In genomic region chr2:9217838-9218770, GRCh38 we compare ENCODE assay signal across 15 cellular contexts. TPM values are rescaled to one million over a fixed set of nuclear protein-coding genes. Genes with fewer than 3 reads are reported as not detected.
A peak's percentile ranks its signal among the peaks of the same experiment; 100 is the strongest.
DNase-seq lines count a peak whose midpoint lies in the region; ATAC-seq and TF ChIP-seq lines count a peak whose summit lies in the region.
"Had no signal": no experiment of that assay in that cellular context is flagged by ENCODE, and none has a peak within 500 bp of the region (broad histone marks: within the 10 kb centered on the region; RNA-seq: fewer than 3 reads in every experiment).

No MANE protein-coding gene starts in this region.

- peak overlapping the region; percentile 50 for H3K27ac Mint-ChIP-seq in HFFc6
- H3K27ac Mint-ChIP-seq: naive thymus-derived CD8-positive, alpha-beta T cell; T-helper 1 cell treated with Interleukin-12 subunit alpha and Interleukin-12 subunit beta and Interleukin-4 antibody, amounts not matched to agents 30 μg/mL and 1 μg/mL, for 36 hours had no signal

- POLR2A ChIA-PET in A673 (lab: Charles Lee; ENCODE audit: low non-redundant PET): no interaction called here

- no peak overlapping the region for H3K27ac ChIP-seq in A673 (ENCODE audit: low read depth, low read length, poor library complexity, severe bottlenecking)

- TF ChIP-seq CTCF in HFFc6 (IDR thresholded peaks at IDR 0.05) (no peak), A673 (conservative IDR thresholded peaks at IDR 0.05; ENCODE audit: low read depth, low read length) (no peak)

- H3K4me1 ChIP-seq in skeletal muscle satellite cell (ENCODE audit: control insufficient read depth, insufficient read depth, low read length) (peaks cover 74% of the 10 kb centered on the region), A673 (ENCODE audit: insufficient read depth, low read length, poor library complexity, severe bottlenecking) (peaks cover 24% of the 10 kb centered on the region)

- BruUV-seq in A673 (replicated peaks; lab: Mats Ljungman, UMichigan): no TSS peak

- peak overlapping the region; percentile 10 for H3K4me2 ChIP-seq in skeletal muscle satellite cell (ENCODE audit: low read length)

- H3K36me3 ChIP-seq in skeletal muscle satellite cell (ENCODE audit: insufficient read depth, low read length) (peaks cover 15% of the 10 kb centered on the region), A673 (ENCODE audit: insufficient read depth, low read length, poor library complexity, severe bottlenecking) (no peaks in the 10 kb centered on the region)

- peaks cover 24% of the 10 kb centered on the region for H3K36me3 Mint-ChIP-seq in HFFc6 (ENCODE audit: low read depth)

- intact Hi-C loops in A673 (cut with micrococcal nuclease; ENCODE audit: unreplicated experiment): no loop called here

- CTCF ChIA-PET in A673 (lab: Charles Lee): no interaction called here

- H3K9me3 ChIP-seq in skeletal muscle satellite cell (replicated peaks; ENCODE audit: low read length) (no peaks in the 10 kb centered on the region), A673 (ENCODE audit: low read depth, low read length, poor library complexity, severe bottlenecking) (peaks cover 10% of the 10 kb centered on the region)

- H3K4me3 Mint-ChIP-seq in HFFc6: no peak overlapping the region
- H3K4me3 Mint-ChIP-seq: CD14-positive monocyte; naive thymus-derived CD8-positive, alpha-beta T cell; T-helper 1 cell treated with Interleukin-12 subunit alpha and Interleukin-12 subunit beta and Interleukin-4 antibody, amounts not matched to agents 30 μg/mL and 1 μg/mL, for 36 hours had no signal

- no peaks in the 10 kb centered on the region for H3K9me3 Mint-ChIP-seq in HFFc6
- H3K9me3 Mint-ChIP-seq: T-helper 1 cell treated with Interleukin-12 subunit alpha and Interleukin-12 subunit beta and Interleukin-4 antibody, amounts not matched to agents 30 μg/mL and 1 μg/mL, for 36 hours had no signal

- peak; percentile 69 for ATAC-seq in esophagus mucosa
- ATAC-seq in HG02759 (IDR thresholded peaks at IDR 0.05; ENCODE audit: unreplicated experiment): no peak
- ATAC-seq: naive thymus-derived CD8-positive, alpha-beta T cell had no signal

- DNase-seq in HFFc6: no peak
- DNase-seq in NCI-H345 treated with DMSO at 0.1 percent for 48 hours (lab: John Stamatoyannopoulos, UW; ENCODE audit: unreplicated experiment): peak; percentile 84
- DNase-seq in A673 (ENCODE audit: low spot score): no peak
- no peak for DNase-seq in SW 1271 (lab: John Stamatoyannopoulos, UW)
- DNase-seq: activated CD8-positive, alpha-beta memory T cell treated with anti-CD3 and anti-CD28 coated beads, Interleukin-2, amount 50 U/mL, for 48 hours; activated naive CD4-positive, alpha-beta T cell treated with Interleukin-2 at 50 U/mL for 16 hours; effector CD4-positive, alpha-beta T cell; naive thymus-derived CD8-positive, alpha-beta T cell; NCI-H1694 treated with DMSO at 0.1 percent for 48 hours; stimulated activated CD4-positive, alpha-beta T cell treated with anti-CD3 and anti-CD28 coated beads, Interleukin-1b, Interleukin-23, amount 100 ng/mL, for 48 hours had no signal

- H3K27me3 Mint-ChIP-seq in HFFc6 (ENCODE audit: insufficient read depth): peaks cover 3% of the 10 kb centered on the region

- H3K4me3 ChIP-seq in skeletal muscle satellite cell (ENCODE audit: low read length) (no peak overlapping the region), A673 (ENCODE audit: low read depth, low read length, poor library complexity, severe bottlenecking) (no peak overlapping the region)

- H3K4me1 Mint-ChIP-seq in HFFc6 (ENCODE audit: low read depth): peaks cover 79% of the 10 kb centered on the region

- H3K9ac ChIP-seq in skeletal muscle satellite cell (ENCODE audit: low read depth, low read length): no peak overlapping the region

- H3K27me3 ChIP-seq in skeletal muscle satellite cell (ENCODE audit: control insufficient read depth, insufficient read depth, low read length) (no peaks in the 10 kb centered on the region), A673 (replicated peaks; ENCODE audit: insufficient read depth, low read depth, low read length, poor library complexity) (no peaks in the 10 kb centered on the region)

RNA-seq across cellular contexts. Expression of gene ASAP2, which starts 11.5 kb away (rescaled TPM):
- 10 to 100 TPM; 31.2 to 37.4 (median 34.3) TPM for total RNA-seq in HFFc6 (2021; fragmentation: NEBNext Ultra II Directional; extraction: Animal tissue kit (Norgen Biotek cat#: 25700))
- total RNA-seq in esophagus mucosa (6.4 TPM), A673 (2021) (45.1 and 46.8 TPM in 2 replicates)
- 43.7 and 51.2 TPM in 2 replicates for total RNA-seq in skeletal muscle satellite cell (2012; rRNA removed)
- total RNA-seq: naive thymus-derived CD8-positive, alpha-beta T cell had no signal
